In the genomic region with DNA sequence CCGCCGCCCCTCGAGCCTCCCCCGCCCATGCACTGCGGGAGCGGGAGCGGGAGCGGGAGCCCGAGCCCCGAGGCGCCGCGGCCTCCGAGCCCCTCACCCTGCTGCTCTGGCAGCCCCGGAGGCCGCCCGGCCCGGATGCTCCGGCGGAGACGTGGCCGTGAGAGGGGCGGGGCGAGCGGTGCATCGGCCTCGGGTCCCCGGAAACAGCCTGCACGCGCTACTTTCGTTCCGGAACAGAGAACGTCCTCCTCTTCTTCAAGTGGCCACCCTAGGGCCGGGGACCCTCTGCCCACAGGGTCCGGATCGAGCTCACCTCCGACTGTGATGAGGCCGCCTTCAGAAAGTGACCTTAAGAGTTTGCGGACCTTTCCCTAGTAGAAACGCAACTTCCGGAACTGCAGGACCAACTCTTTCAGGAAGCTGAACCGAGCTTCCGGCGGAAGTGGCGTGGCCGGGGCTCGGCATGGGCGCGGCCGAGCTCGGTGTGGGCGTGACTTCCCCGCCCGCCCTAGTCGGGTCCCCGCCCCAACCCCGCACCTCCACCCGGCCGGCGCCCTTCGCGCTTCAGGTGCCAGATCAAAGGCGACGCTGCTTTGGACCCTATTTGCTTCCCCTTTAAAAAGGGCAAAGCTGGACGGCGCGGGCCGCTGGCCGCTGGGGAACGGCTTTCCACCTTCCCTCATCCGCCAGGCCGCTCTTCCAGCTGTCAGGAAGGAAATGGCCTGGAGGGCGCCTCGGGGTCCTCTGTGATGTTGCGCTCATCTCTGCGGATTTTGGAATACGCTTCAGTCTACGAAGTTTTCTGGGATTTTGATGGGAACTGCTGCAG, we compare ENCODE assay signal across 8 cellular contexts. TPM values are rescaled to one million over a fixed set of nuclear protein-coding genes. Genes with fewer than 3 reads are reported as not detected.
A peak's percentile ranks its signal among the peaks of the same experiment; 100 is the strongest.
DNase-seq lines count a peak whose midpoint lies in the region; ATAC-seq lines count a peak whose summit lies in the region.

A gene with protein sequence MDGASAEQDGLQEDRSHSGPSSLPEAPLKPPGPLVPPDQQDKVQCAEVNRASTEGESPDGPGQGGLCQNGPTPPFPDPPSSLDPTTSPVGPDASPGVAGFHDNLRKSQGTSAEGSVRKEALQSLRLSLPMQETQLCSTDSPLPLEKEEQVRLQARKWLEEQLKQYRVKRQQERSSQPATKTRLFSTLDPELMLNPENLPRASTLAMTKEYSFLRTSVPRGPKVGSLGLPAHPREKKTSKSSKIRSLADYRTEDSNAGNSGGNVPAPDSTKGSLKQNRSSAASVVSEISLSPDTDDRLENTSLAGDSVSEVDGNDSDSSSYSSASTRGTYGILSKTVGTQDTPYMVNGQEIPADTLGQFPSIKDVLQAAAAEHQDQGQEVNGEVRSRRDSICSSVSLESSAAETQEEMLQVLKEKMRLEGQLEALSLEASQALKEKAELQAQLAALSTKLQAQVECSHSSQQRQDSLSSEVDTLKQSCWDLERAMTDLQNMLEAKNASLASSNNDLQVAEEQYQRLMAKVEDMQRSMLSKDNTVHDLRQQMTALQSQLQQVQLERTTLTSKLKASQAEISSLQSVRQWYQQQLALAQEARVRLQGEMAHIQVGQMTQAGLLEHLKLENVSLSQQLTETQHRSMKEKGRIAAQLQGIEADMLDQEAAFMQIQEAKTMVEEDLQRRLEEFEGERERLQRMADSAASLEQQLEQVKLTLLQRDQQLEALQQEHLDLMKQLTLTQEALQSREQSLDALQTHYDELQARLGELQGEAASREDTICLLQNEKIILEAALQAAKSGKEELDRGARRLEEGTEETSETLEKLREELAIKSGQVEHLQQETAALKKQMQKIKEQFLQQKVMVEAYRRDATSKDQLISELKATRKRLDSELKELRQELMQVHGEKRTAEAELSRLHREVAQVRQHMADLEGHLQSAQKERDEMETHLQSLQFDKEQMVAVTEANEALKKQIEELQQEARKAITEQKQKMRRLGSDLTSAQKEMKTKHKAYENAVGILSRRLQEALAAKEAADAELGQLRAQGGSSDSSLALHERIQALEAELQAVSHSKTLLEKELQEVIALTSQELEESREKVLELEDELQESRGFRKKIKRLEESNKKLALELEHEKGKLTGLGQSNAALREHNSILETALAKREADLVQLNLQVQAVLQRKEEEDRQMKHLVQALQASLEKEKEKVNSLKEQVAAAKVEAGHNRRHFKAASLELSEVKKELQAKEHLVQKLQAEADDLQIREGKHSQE (N-terminal part only) (minus strand): TSS at position 164 of the 829 bp plus-strand sequence. CDS start 6,741 bp downstream, outside the sequence.

- H3K9me3 ChIP-seq in endocrine pancreas (ENCODE audit: control insufficient read depth, low read length) = no peaks in the 10 kb centered on the region

- H3K27me3 ChIP-seq in endocrine pancreas (ENCODE audit: control insufficient read depth, insufficient read depth, low read length) (no peaks in the 10 kb centered on the region), mesendoderm (ENCODE audit: insufficient read depth, low read length, poor library complexity) (no peaks in the 10 kb centered on the region)

- peak within 1 kb of the TSS; percentile 65 for H2AK5ac ChIP-seq in mesendoderm (ENCODE audit: low read length)

- H3K4me2 ChIP-seq in mesendoderm (ENCODE audit: low read length) = peak within 1 kb of the TSS; percentile 95

- H3K4me1 ChIP-seq in endocrine pancreas (ENCODE audit: control insufficient read depth, insufficient read depth, low read length) = peaks cover 7% of the 10 kb centered on the region
- no peaks in the 10 kb centered on the region for H3K4me1 ChIP-seq in mesendoderm (ENCODE audit: control insufficient read depth, low read depth, low read length)

- ATAC-seq in GM21381 (IDR thresholded peaks at IDR 0.05; ENCODE audit: unreplicated experiment) = peak; percentile 86

- H3K79me2 ChIP-seq in mesendoderm (ENCODE audit: control insufficient read depth, insufficient read depth, low read length) = peaks cover 29% of the 10 kb centered on the region

- no peak within 1 kb of the TSS for H4K5ac ChIP-seq in mesendoderm (ENCODE audit: low read length)

- peak within 1 kb of the TSS; percentile 60 for H4K8ac ChIP-seq in mesendoderm (ENCODE audit: low read depth, low read length)

- peak within 1 kb of the TSS; percentile 88 for H2BK5ac ChIP-seq in mesendoderm (ENCODE audit: low read length)

- H3K79me1 ChIP-seq in mesendoderm (ENCODE audit: low read length) = peaks cover 15% of the 10 kb centered on the region

- no peak within 1 kb of the TSS for H2BK15ac ChIP-seq in mesendoderm (replicated peaks; ENCODE audit: low read depth)

- H3K4ac ChIP-seq in mesendoderm (ENCODE audit: low read depth, low read length) = peak within 1 kb of the TSS; percentile 76

- WGBS in mesendoderm (ENCODE audit: extremely low coverage, insufficient coverage, low lambda C conversion rate) = no CpG with 5 or more reads among the region's 78 CpGs

- H3K18ac ChIP-seq in mesendoderm (ENCODE audit: low read length) = peak within 1 kb of the TSS; percentile 42

- H3K23ac ChIP-seq in mesendoderm (ENCODE audit: low read length) = no peak within 1 kb of the TSS

- H3K9ac ChIP-seq in endocrine pancreas (ENCODE audit: control insufficient read depth, insufficient read depth, low read length) = peak within 1 kb of the TSS; percentile 97
- H3K9ac ChIP-seq in mesendoderm (ENCODE audit: low read length) = peak within 1 kb of the TSS; percentile 96

- peaks cover 4% of the 10 kb centered on the region for H3K36me3 ChIP-seq in endocrine pancreas (ENCODE audit: control insufficient read depth, insufficient read depth, low read length)
- H3K36me3 ChIP-seq in mesendoderm (ENCODE audit: control insufficient read depth, insufficient read depth, low read length) = peaks cover 6% of the 10 kb centered on the region

- H3K56ac ChIP-seq in mesendoderm (ENCODE audit: low read length) = peak within 1 kb of the TSS; percentile 99

- H3K27ac ChIP-seq in mesendoderm (ENCODE audit: low read depth, low read length) = peak within 1 kb of the TSS; percentile 95

- H2BK120ac ChIP-seq in mesendoderm (ENCODE audit: low read depth, low read length) = no peak within 1 kb of the TSS

- DNase-seq in COR-L47 (lab: John Stamatoyannopoulos, UW) (peak; percentile 90), HUDEP-2 (lab: John Stamatoyannopoulos, UW; ENCODE audit: unreplicated experiment in 76 of 76) (peak in 75 of 76 experiments; percentile 41 to 89 (median 80)), NOMO-1 treated with dmso at 0.1 percent for 144 hours (lab: John Stamatoyannopoulos, UW; ENCODE audit: unreplicated experiment) (peak; percentile 80), mesendoderm (peak; percentile 96)
- peak; percentile 85 to 90 (median 89) for DNase-seq in activated CD8-positive, alpha-beta memory T cell treated with anti-CD3 and anti-CD28 coated beads for 48 hours (ENCODE audit: low read depth in 2 of 3, low spot score in 2 of 3)
- peak; percentile 91 for DNase-seq in stimulated activated CD8-positive, alpha-beta memory T cell treated with anti-CD3 and anti-CD28 coated beads, Interleukin-12 subunit alpha, Interleukin-12 subunit beta, amount 100 ng/mL, for 4 hours (ENCODE audit: low read depth)

- peak within 1 kb of the TSS; percentile 37 for H3K4me3 ChIP-seq in endocrine pancreas (ENCODE audit: control insufficient read depth, insufficient read depth, low read length)
- peak within 1 kb of the TSS; percentile 97 for H3K4me3 ChIP-seq in mesendoderm (ENCODE audit: low read length)

RNA-seq across cellular contexts. Expression of the gene that starts here (rescaled TPM):
- 10.4 TPM for polyA plus RNA-seq in mesendoderm (2013, experiment 1 of 2)
- polyA plus RNA-seq in mesendoderm (2013, experiment 2 of 2) = 9.6 TPM

Comparison
In these comparisons a context has a peak if more than half of its experiments do, and no peak if none do; other contexts are left out.
1. Peak in every context shown above with its lines: DNase-seq, ATAC-seq, H3K4me3 ChIP-seq and H3K27ac ChIP-seq.